8 cellular contexts compared by ENCODE assay signal in genomic region chr19:2840794-2841790, GRCh38. TPM values are rescaled to one million over a fixed set of nuclear protein-coding genes. Genes with fewer than 3 reads are reported as not detected.
DNase-seq lines count a peak whose midpoint lies in the region; ATAC-seq and TF ChIP-seq lines count a peak whose summit lies in the region.

Gene ZNF555, plus strand, starts transcription at chr19:2841475. Its CDS starts 98 bp downstream, at chr19:2841573.

- TF ChIP-seq RAD21 in liver (IDR thresholded peaks at IDR 0.05) = peak in 1 of 2 donors; percentile 36

- peaks cover under 1 to 10% (median 3%) of the 10 kb centered on the region in 4 donors for H3K36me3 ChIP-seq in liver (ENCODE audit: control insufficient read depth in 4 of 4, insufficient read depth in 3 of 4, low read depth in 1 of 4, low read length in 3 of 4)

- peak; percentile 94 to 100 (median 99) for DNase-seq in C1 segment of cervical spinal cord (lab: John Stamatoyannopoulos, UW)
- peak; percentile 87 for DNase-seq in NCI-H748 treated with DMSO at 0.1 percent for 48 hours (lab: John Stamatoyannopoulos, UW)
- DNase-seq in activated CD4-positive, alpha-beta memory T cell treated with anti-CD3 and anti-CD28 coated beads for 36 hours = peak; percentile 99
- DNase-seq in dorsolateral prefrontal cortex = peak; percentile 99 to 100 (median 100)
- peak; percentile 97 for DNase-seq in stimulated activated CD4-positive, alpha-beta T cell treated with anti-CD3 and anti-CD28 coated beads, Interleukin-4, amount 100 ng/mL, for 1 hour

- H3K4me3 ChIP-seq in dorsolateral prefrontal cortex = peak within 1 kb of the TSS; percentile 61 to 98 (median 87)
- peak within 1 kb of the TSS; percentile 74 to 97 (median 82) for H3K4me3 ChIP-seq in liver (ENCODE audit: low read depth in 1 of 3, low read length in 3 of 3)

- intact Hi-C loops in activated CD4-positive, alpha-beta memory T cell treated with anti-CD3 and anti-CD28 coated beads for 36 hours (cut with micrococcal nuclease) = loop anchor here (2.0 to 5.0 kb wide), 2 partner anchors 22 to 61 kb away; partner anchors contain the start of genes ZNF554 and ZNF57
- intact Hi-C loops in dorsolateral prefrontal cortex (cut with DNase I) = loop anchor here in 1 of 2 donors (2.0 kb wide), 2 partner anchors 20 to 58 kb away; partner anchors contain the start of gene SGTA

- under 1% methylated on average over 106 of the region's 106 CpGs for WGBS in liver

- H3K27me3 ChIP-seq in dorsolateral prefrontal cortex = no peaks in the 10 kb centered on the region
- no peaks in the 10 kb centered on the region for H3K27me3 ChIP-seq in liver (ENCODE audit: control insufficient read depth in 4 of 4, insufficient read depth in 4 of 4, low read length in 3 of 4)

- TF ChIP-seq CTCF in dorsolateral prefrontal cortex (IDR thresholded peaks at IDR 0.05 in 54 of 56, conservative IDR thresholded peaks at IDR 0.05 in 2 of 56; ENCODE audit: low read depth in 1 of 56, partially characterized antibody in 56 of 56) (peak in 55 of 56 donors; percentile 48 to 83 (median 68)), liver (IDR thresholded peaks at IDR 0.05; ENCODE audit: low read depth, low read length, missing input control) (peak; percentile 39)

- CTCF ChIA-PET in activated CD4-positive, alpha-beta memory T cell treated with anti-CD3 and anti-CD28 coated beads for 36 hours (lab: Charles Lee) = interaction anchor here (0.6 to 1.6 kb wide), 12 partner anchors 9 to 213 kb away, joined by 3 to 5 read pairs (median 3); partner anchors contain the start of gene ZNF57

- H3K9me3 Mint-ChIP-seq in activated CD4-positive, alpha-beta memory T cell treated with anti-CD3 and anti-CD28 coated beads for 36 hours = peaks cover 17% of the 10 kb centered on the region

- H3K4me1 Mint-ChIP-seq in activated CD4-positive, alpha-beta memory T cell treated with anti-CD3 and anti-CD28 coated beads for 36 hours (ENCODE audit: low read depth) = peaks cover 9% of the 10 kb centered on the region

- H3K27ac Mint-ChIP-seq in activated CD4-positive, alpha-beta memory T cell treated with anti-CD3 and anti-CD28 coated beads for 36 hours = peak within 1 kb of the TSS; percentile 77

- peaks cover 8 to 17% (median 11%) of the 10 kb centered on the region in 4 donors for H3K9me3 ChIP-seq in liver (ENCODE audit: control insufficient read depth in 4 of 4, low read length in 3 of 4)

- H3K36me3 Mint-ChIP-seq in activated CD4-positive, alpha-beta memory T cell treated with anti-CD3 and anti-CD28 coated beads for 36 hours = peaks cover 30% of the 10 kb centered on the region

- H3K27me3 Mint-ChIP-seq in activated CD4-positive, alpha-beta memory T cell treated with anti-CD3 and anti-CD28 coated beads for 36 hours = no peaks in the 10 kb centered on the region

- POLR2A ChIA-PET in activated CD4-positive, alpha-beta memory T cell treated with anti-CD3 and anti-CD28 coated beads for 36 hours (lab: Charles Lee) = no interaction called here

- peak within 1 kb of the TSS; percentile 18 to 45 for H3K9ac ChIP-seq in liver (ENCODE audit: low read depth in 1 of 2, low read length in 2 of 2)

- ATAC-seq in GM19324 (IDR thresholded peaks at IDR 0.05; ENCODE audit: low FRiP score, unreplicated experiment) (peak; percentile 88), HG03460 (IDR thresholded peaks at IDR 0.05; ENCODE audit: unreplicated experiment) (peak; percentile 91)

- H3K4me3 Mint-ChIP-seq in activated CD4-positive, alpha-beta memory T cell treated with anti-CD3 and anti-CD28 coated beads for 36 hours = peak within 1 kb of the TSS; percentile 83

- H3K27ac ChIP-seq in dorsolateral prefrontal cortex = peak within 1 kb of the TSS; percentile 30 to 97 (median 87)
- peak within 1 kb of the TSS; percentile 77 to 88 for H3K27ac ChIP-seq in liver (ENCODE audit: low read depth in 1 of 2, low read length in 2 of 2)

- peaks cover 0 to 6% (median 3%) of the 10 kb centered on the region in 4 donors for H3K4me1 ChIP-seq in liver (ENCODE audit: control insufficient read depth in 4 of 4, insufficient read depth in 4 of 4, low read length in 3 of 4)

TF ChIP-seq in liver, 16 proteins besides CTCF, POLR2A, EP300 and RAD21:
- TF ChIP-seq ZBTB33 (IDR thresholded peaks at IDR 0.05) (no peak), MAX (IDR thresholded peaks at IDR 0.05) (peak; percentile 15), GABPA (IDR thresholded peaks at IDR 0.05 in 1 of 2, conservative IDR thresholded peaks at IDR 0.05 in 1 of 2) (peak in 1 of 2 donors; percentile 27), YY1 (IDR thresholded peaks at IDR 0.05) (peak; percentile 32), JUND (IDR thresholded peaks at IDR 0.05) (no peak), ATF3 (IDR thresholded peaks at IDR 0.05) (no peak), HNF4A (conservative IDR thresholded peaks at IDR 0.05) (peak in 1 of 2 donors; percentile 34), FOXA1 (IDR thresholded peaks at IDR 0.05) (no peak), SP1 (IDR thresholded peaks at IDR 0.05) (peak; percentile 98)

RNA-seq across cellular contexts. Expression of gene ZNF555, which starts in this region (rescaled TPM):
- 1 to 10 TPM; 3.6 to 3.8 TPM for total RNA-seq in activated CD4-positive, alpha-beta memory T cell treated with anti-CD3 and anti-CD28 coated beads for 36 hours
- 10 to 100 TPM in 108 of 120 experiments, 1 to 10 TPM in 12; 7.6 to 20.2 (median 12.8) TPM for total RNA-seq in dorsolateral prefrontal cortex
- 1 to 10 TPM; 2.4 to 2.8 TPM for total RNA-seq in liver
- polyA plus RNA-seq in liver = 1 to 10 TPM; 1.3 to 2.0 TPM

Comparison
In these comparisons a context has a peak if more than half of its experiments do, and no peak if none do; other contexts are left out.
1. Peak in every context shown above with its lines: DNase-seq, ATAC-seq, H3K4me3 ChIP-seq and H3K27ac ChIP-seq.